1 cellular context compared by ENCODE assay signal in genomic region chr3:194540268-194540937, GRCh38.
TF ChIP-seq lines count a peak whose summit lies in the region.

No MANE protein-coding gene starts in this region.

TF ChIP-seq in HepG2, 621 proteins besides CTCF, POLR2A, EP300 and RAD21:
- TF ChIP-seq CEBPG (CRISPR knock-in tag; IDR thresholded peaks at IDR 0.05) (peak; percentile 30; the same call in 1 of the 2 replicates), TEAD2 (CRISPR knock-in tag; IDR thresholded peaks at IDR 0.05) (no peak), ZNF263 (CRISPR knock-in tag; IDR thresholded peaks at IDR 0.05) (peak; percentile 51; the same call in 1 of the 2 replicates), ZNF121 (CRISPR knock-in tag; IDR thresholded peaks at IDR 0.05) (peak; percentile 42; the same call in 1 of the 2 replicates), TEAD3 (CRISPR knock-in tag; optimal IDR thresholded peaks at IDR 0.05; ENCODE audit: borderline replicate concordance) (peak; percentile 60), ZNF552 (CRISPR knock-in tag; IDR thresholded peaks at IDR 0.05; ENCODE audit: borderline replicate concordance) (no peak), ATF4 (CRISPR knock-in tag; IDR thresholded peaks at IDR 0.05) (0 out of 4 replicates have a peak, but pooled peaks of 1 of the 2 experiments have one; percentile 33)
- TF ChIP-seq, protein P1, sequence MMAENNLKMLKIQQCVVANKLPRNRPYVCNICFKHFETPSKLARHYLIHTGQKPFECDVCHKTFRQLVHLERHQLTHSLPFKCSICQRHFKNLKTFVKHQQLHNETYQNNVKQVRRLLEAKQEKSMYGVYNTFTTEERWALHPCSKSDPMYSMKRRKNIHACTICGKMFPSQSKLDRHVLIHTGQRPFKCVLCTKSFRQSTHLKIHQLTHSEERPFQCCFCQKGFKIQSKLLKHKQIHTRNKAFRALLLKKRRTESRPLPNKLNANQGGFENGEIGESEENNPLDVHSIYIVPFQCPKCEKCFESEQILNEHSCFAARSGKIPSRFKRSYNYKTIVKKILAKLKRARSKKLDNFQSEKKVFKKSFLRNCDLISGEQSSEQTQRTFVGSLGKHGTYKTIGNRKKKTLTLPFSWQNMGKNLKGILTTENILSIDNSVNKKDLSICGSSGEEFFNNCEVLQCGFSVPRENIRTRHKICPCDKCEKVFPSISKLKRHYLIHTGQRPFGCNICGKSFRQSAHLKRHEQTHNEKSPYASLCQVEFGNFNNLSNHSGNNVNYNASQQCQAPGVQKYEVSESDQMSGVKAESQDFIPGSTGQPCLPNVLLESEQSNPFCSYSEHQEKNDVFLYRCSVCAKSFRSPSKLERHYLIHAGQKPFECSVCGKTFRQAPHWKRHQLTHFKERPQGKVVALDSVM (CRISPR knock-in tag; IDR thresholded peaks at IDR 0.05) = peak; percentile 52; the same call in 1 of the 2 replicates
